ENCODE assay signal across 21 cellular contexts in the genomic region with DNA sequence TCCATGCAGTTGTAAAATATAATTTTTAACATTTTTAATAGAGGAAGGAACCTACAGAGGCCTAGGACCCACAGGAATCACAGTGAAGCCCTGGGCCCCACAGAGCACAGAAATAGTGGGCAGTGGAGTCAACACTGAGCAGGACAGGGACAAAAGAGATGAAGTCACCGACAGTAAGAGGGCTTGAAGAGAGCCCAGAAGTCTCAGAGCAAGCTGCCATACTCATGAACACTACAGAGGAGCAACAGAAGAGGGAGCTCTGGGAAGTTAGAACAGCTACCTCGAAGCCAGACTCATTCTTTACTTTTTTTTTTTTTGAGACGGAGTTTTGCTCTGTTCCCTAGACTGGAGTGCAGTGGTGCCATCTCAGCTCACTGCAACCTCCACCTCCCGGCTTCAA.
"Had no signal": no experiment of that assay in that cellular context is flagged by ENCODE, and none has a peak within 500 bp of the region (broad histone marks: within the 10 kb centered on the region; RNA-seq: fewer than 3 reads in every experiment).

No MANE protein-coding gene starts in this region.

- H3K27me3 ChIP-seq: ascending aorta, breast epithelium, esophagus squamous epithelium, heart right ventricle, right lobe of liver, upper lobe of left lung had no signal

- H3K9me3 ChIP-seq: ascending aorta, esophagus squamous epithelium, right lobe of liver, thoracic aorta, upper lobe of left lung had no signal

- H3K36me3 ChIP-seq: ascending aorta, breast epithelium, esophagus squamous epithelium, heart right ventricle, right lobe of liver, thoracic aorta, upper lobe of left lung had no signal

- H3K4me1 ChIP-seq: ascending aorta, breast epithelium, esophagus squamous epithelium, heart right ventricle, upper lobe of left lung had no signal

- DNase-seq: activated CD8-positive, alpha-beta T cell treated with anti-CD3 and anti-CD28 coated beads, Interleukin-2, amount 10 ng/mL, durations not matched to agents 7 days and 5 days; activated gamma-delta T cell; activated naive CD4-positive, alpha-beta T cell treated with anti-CD3 and anti-CD28 coated beads, Interleukin-2, amount 10 ng/mL, durations not matched to agents 7 days and 5 days; activated naive CD8-positive, alpha-beta T cell treated with anti-CD3 and anti-CD28 coated beads, Interleukin-2, amount 10 ng/mL, durations not matched to agents 7 days and 5 days; central memory CD4-positive, alpha-beta T cell; dermis blood vessel endothelial cell; effector CD4-positive, alpha-beta T cell; esophagus squamous epithelium; foreskin melanocyte; heart right ventricle; kidney glomerular epithelial cell; right lobe of liver; stimulated activated CD4-positive, alpha-beta T cell treated with anti-CD3 and anti-CD28 coated beads, Interleukin-4, amount 100 ng/mL, for 24 hours; T-helper 17 cell; T1000 had no signal

- H3K27ac ChIP-seq: ascending aorta, breast epithelium, epithelial cell of prostate, esophagus squamous epithelium, heart right ventricle, right lobe of liver, thoracic aorta, upper lobe of left lung had no signal

- H3K4me3 ChIP-seq: ascending aorta, breast epithelium, esophagus squamous epithelium, heart right ventricle, lung, right lobe of liver, thoracic aorta, upper lobe of left lung had no signal
